ENCODE assay signal across 3 cellular contexts in the genomic region with DNA sequence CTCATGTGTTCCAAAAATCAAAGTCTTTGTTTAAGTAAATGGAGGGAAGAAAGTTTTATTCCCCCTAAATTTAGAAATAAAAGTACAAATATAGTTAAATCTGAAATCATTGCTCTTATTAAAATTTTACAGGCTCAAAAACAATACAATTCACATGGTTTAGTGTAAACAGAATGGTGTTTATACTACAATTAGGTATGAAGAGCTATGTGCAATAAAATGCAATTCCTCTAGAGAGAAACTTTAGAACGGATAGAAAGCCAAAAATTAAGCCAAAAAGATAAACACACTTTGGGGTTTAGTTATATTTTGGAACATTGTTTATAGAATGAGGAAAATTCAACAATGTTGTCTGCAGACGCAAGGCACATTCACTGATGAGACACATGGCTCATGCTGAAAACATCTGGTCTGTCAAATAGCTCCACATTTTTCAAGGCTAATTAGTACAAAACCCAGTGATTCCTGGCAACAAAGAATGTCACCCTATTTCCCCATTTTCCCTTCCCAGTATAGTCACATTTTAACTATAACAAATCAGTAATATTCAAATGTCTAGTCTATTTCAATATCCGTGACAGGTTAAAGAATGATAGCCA.
A peak's percentile ranks its signal among the peaks of the same experiment; 100 is the strongest.
TF ChIP-seq lines count a peak whose summit lies in the region.

No MANE protein-coding gene starts in this region.

TF ChIP-seq in A549, 52 proteins besides CTCF, POLR2A, EP300 and RAD21 (continued from another document):
- TF ChIP-seq, protein P1, sequence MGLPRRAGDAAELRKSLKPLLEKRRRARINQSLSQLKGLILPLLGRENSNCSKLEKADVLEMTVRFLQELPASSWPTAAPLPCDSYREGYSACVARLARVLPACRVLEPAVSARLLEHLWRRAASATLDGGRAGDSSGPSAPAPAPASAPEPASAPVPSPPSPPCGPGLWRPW (IDR thresholded peaks at IDR 0.05), result no peak
- TF ChIP-seq, protein P2, sequence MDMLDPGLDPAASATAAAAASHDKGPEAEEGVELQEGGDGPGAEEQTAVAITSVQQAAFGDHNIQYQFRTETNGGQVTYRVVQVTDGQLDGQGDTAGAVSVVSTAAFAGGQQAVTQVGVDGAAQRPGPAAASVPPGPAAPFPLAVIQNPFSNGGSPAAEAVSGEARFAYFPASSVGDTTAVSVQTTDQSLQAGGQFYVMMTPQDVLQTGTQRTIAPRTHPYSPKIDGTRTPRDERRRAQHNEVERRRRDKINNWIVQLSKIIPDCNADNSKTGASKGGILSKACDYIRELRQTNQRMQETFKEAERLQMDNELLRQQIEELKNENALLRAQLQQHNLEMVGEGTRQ (IDR thresholded peaks at IDR 0.05), result no peak
- no peak for TF ChIP-seq MAFK (IDR thresholded peaks at IDR 0.05; ENCODE audit: partially characterized antibody)
- TF ChIP-seq CHD4 (IDR thresholded peaks at IDR 0.05; ENCODE audit: borderline replicate concordance), result no peak
TF ChIP-seq in A549: peak in this region for 2.

TF ChIP-seq in HEK293, 187 proteins besides CTCF, POLR2A, EP300 and RAD21 (continued from another document):
- TF ChIP-seq, protein P3, sequence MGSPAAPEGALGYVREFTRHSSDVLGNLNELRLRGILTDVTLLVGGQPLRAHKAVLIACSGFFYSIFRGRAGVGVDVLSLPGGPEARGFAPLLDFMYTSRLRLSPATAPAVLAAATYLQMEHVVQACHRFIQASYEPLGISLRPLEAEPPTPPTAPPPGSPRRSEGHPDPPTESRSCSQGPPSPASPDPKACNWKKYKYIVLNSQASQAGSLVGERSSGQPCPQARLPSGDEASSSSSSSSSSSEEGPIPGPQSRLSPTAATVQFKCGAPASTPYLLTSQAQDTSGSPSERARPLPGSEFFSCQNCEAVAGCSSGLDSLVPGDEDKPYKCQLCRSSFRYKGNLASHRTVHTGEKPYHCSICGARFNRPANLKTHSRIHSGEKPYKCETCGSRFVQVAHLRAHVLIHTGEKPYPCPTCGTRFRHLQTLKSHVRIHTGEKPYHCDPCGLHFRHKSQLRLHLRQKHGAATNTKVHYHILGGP (tag by site-specific recombination; IDR thresholded peaks at IDR 0.05), result 0 out of 2 replicates have a peak, but pooled peaks have one; percentile 9
- TF ChIP-seq FEZF1 (tag by site-specific recombination; IDR thresholded peaks at IDR 0.05), result peak; percentile 35; the same call in 1 of the 2 replicates
- TF ChIP-seq ZNF501 (tag by site-specific recombination; IDR thresholded peaks at IDR 0.05), result no peak
- peak; percentile 44; the same call in 1 of the 2 replicates for TF ChIP-seq ZNF843 (tag by site-specific recombination; IDR thresholded peaks at IDR 0.05)

TF ChIP-seq in GM23338, 12 proteins besides CTCF, POLR2A, EP300 and RAD21:
- TF ChIP-seq, protein P4, sequence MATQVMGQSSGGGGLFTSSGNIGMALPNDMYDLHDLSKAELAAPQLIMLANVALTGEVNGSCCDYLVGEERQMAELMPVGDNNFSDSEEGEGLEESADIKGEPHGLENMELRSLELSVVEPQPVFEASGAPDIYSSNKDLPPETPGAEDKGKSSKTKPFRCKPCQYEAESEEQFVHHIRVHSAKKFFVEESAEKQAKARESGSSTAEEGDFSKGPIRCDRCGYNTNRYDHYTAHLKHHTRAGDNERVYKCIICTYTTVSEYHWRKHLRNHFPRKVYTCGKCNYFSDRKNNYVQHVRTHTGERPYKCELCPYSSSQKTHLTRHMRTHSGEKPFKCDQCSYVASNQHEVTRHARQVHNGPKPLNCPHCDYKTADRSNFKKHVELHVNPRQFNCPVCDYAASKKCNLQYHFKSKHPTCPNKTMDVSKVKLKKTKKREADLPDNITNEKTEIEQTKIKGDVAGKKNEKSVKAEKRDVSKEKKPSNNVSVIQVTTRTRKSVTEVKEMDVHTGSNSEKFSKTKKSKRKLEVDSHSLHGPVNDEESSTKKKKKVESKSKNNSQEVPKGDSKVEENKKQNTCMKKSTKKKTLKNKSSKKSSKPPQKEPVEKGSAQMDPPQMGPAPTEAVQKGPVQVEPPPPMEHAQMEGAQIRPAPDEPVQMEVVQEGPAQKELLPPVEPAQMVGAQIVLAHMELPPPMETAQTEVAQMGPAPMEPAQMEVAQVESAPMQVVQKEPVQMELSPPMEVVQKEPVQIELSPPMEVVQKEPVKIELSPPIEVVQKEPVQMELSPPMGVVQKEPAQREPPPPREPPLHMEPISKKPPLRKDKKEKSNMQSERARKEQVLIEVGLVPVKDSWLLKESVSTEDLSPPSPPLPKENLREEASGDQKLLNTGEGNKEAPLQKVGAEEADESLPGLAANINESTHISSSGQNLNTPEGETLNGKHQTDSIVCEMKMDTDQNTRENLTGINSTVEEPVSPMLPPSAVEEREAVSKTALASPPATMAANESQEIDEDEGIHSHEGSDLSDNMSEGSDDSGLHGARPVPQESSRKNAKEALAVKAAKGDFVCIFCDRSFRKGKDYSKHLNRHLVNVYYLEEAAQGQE (IDR thresholded peaks at IDR 0.05; ENCODE audit: unreplicated experiment), result no peak
- TF ChIP-seq, protein P5, sequence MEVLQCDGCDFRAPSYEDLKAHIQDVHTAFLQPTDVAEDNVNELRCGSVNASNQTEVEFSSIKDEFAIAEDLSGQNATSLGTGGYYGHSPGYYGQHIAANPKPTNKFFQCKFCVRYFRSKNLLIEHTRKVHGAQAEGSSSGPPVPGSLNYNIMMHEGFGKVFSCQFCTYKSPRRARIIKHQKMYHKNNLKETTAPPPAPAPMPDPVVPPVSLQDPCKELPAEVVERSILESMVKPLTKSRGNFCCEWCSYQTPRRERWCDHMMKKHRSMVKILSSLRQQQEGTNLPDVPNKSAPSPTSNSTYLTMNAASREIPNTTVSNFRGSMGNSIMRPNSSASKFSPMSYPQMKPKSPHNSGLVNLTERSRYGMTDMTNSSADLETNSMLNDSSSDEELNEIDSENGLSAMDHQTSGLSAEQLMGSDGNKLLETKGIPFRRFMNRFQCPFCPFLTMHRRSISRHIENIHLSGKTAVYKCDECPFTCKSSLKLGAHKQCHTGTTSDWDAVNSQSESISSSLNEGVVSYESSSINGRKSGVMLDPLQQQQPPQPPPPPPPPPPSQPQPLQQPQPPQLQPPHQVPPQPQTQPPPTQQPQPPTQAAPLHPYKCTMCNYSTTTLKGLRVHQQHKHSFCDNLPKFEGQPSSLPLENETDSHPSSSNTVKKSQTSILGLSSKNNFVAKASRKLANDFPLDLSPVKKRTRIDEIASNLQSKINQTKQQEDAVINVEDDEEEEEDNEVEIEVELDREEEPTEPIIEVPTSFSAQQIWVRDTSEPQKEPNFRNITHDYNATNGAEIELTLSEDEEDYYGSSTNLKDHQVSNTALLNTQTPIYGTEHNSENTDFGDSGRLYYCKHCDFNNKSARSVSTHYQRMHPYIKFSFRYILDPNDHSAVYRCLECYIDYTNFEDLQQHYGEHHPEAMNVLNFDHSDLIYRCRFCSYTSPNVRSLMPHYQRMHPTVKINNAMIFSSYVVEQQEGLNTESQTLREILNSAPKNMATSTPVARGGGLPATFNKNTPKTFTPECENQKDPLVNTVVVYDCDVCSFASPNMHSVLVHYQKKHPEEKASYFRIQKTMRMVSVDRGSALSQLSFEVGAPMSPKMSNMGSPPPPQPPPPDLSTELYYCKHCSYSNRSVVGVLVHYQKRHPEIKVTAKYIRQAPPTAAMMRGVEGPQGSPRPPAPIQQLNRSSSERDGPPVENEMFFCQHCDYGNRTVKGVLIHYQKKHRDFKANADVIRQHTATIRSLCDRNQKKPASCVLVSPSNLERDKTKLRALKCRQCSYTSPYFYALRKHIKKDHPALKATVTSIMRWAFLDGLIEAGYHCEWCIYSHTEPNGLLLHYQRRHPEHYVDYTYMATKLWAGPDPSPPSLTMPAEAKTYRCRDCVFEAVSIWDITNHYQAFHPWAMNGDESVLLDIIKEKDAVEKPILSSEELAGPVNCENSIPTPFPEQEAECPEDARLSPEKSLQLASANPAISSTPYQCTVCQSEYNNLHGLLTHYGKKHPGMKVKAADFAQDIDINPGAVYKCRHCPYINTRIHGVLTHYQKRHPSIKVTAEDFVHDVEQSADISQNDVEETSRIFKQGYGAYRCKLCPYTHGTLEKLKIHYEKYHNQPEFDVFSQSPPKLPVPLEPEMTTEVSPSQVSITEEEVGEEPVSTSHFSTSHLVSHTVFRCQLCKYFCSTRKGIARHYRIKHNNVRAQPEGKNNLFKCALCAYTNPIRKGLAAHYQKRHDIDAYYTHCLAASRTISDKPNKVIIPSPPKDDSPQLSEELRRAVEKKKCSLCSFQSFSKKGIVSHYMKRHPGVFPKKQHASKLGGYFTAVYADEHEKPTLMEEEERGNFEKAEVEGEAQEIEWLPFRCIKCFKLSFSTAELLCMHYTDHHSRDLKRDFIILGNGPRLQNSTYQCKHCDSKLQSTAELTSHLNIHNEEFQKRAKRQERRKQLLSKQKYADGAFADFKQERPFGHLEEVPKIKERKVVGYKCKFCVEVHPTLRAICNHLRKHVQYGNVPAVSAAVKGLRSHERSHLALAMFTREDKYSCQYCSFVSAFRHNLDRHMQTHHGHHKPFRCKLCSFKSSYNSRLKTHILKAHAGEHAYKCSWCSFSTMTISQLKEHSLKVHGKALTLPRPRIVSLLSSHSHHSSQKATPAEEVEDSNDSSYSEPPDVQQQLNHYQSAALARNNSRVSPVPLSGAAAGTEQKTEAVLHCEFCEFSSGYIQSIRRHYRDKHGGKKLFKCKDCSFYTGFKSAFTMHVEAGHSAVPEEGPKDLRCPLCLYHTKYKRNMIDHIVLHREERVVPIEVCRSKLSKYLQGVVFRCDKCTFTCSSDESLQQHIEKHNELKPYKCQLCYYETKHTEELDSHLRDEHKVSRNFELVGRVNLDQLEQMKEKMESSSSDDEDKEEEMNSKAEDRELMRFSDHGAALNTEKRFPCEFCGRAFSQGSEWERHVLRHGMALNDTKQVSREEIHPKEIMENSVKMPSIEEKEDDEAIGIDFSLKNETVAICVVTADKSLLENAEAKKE (CRISPR knock-in tag; IDR thresholded peaks at IDR 0.05), result no peak
- TF ChIP-seq EZH2 (IDR thresholded peaks at IDR 0.05; ENCODE audit: low read depth, unreplicated experiment) (no peak), ZNF331 (CRISPR knock-in tag; IDR thresholded peaks at IDR 0.05; ENCODE audit: low read depth) (no peak)
- TF ChIP-seq, protein P6, sequence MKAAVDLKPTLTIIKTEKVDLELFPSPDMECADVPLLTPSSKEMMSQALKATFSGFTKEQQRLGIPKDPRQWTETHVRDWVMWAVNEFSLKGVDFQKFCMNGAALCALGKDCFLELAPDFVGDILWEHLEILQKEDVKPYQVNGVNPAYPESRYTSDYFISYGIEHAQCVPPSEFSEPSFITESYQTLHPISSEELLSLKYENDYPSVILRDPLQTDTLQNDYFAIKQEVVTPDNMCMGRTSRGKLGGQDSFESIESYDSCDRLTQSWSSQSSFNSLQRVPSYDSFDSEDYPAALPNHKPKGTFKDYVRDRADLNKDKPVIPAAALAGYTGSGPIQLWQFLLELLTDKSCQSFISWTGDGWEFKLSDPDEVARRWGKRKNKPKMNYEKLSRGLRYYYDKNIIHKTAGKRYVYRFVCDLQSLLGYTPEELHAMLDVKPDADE (IDR thresholded peaks at IDR 0.05), result no peak
TF ChIP-seq in GM23338: peak in this region for 0.
